Comparison of ENCODE assay signal across 10 cellular contexts in the genomic region with DNA sequence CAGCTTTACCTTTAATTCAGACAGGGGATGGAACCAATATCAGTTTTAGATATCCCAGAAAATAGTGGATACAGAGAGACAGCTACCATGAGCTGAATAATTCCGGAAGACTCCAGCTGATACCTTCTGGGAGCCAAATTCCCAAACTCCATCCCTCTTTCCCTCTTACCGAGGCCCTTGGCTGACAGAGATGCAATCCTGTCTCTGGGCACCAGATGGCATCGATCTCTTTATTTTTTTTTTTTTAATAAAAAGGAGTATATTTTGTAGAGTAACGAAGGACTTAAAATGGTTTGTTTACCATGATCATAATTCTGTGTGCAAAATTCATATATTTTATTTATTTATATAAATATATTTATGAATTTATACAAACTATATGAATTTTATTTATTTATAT. TPM values are rescaled to one million over a fixed set of nuclear protein-coding genes. Genes with fewer than 3 reads are reported as not detected.
DNase-seq lines count a peak whose midpoint lies in the region; ATAC-seq, FAIRE-seq and TF ChIP-seq lines count a peak whose summit lies in the region.
"Had no signal": no experiment of that assay in that cellular context is flagged by ENCODE, and none has a peak within 500 bp of the region (broad histone marks: within the 10 kb centered on the region; RNA-seq: fewer than 3 reads in every experiment).

No MANE protein-coding gene starts in this region.

- RAD21 ChIA-PET in HCT116 (lab: Charles Lee; ENCODE audit: low non-redundant PET in 1 of 2, low total read pairs in 2 of 2, uncharacterized antibody in 2 of 2, unreplicated experiment in 2 of 2) = no interaction called here

- dilution Hi-C loops in keratinocyte (cut with MboI; ENCODE audit: extremely low pct_ligation_motif_present, low sequenced_read_pairs) = no loop called here

- CTCF ChIA-PET in HCT116 (lab: Charles Lee) = interaction anchor here (1.3 kb wide), 1 partner anchor 24 kb away, joined by 4 read pairs; no protein-coding TSS in a partner anchor

- no peak overlapping the region for H3K4me3 ChIP-seq in BE2C (ENCODE audit: low read depth, low read length)
- no peak overlapping the region for H3K4me3 ChIP-seq in HCT116 (replicated peaks in 1 of 2; ENCODE audit: low read depth in 1 of 2, low read length in 2 of 2)
- H3K4me3 ChIP-seq in keratinocyte (ENCODE audit: control insufficient read depth in 2 of 3, extremely low read depth in 1 of 3, insufficient read depth in 2 of 3, low read depth in 1 of 3, low read length in 3 of 3) = no peak overlapping the region

- H4K20me1 ChIP-seq in HCT116 (ENCODE audit: insufficient read depth) (no peaks in the 10 kb centered on the region), keratinocyte (ENCODE audit: control insufficient read depth, extremely low read depth, insufficient read depth, low read length) (no peaks in the 10 kb centered on the region)

- H3K9me1 ChIP-seq in keratinocyte (ENCODE audit: control insufficient read depth, extremely low read depth, insufficient read depth, low read length) = no peaks in the 10 kb centered on the region

- no peaks in the 10 kb centered on the region for H3K79me2 ChIP-seq in HCT116 (ENCODE audit: insufficient read depth, low read length)
- H3K79me2 ChIP-seq in keratinocyte (ENCODE audit: control insufficient read depth, insufficient read depth, low read length) = no peaks in the 10 kb centered on the region

- TF ChIP-seq RAD21 in HCT116 (IDR thresholded peaks at IDR 0.05; ENCODE audit: low read depth) = 0 out of 2 replicates have a peak, but pooled peaks have one; percentile 8

- H3K27ac ChIP-seq in HCT116 (ENCODE audit: low read depth, low read length) = no peak overlapping the region
- no peak overlapping the region for H3K27ac ChIP-seq in keratinocyte (ENCODE audit: control insufficient read depth, insufficient read depth, low read length)

- intact Hi-C loops in HCT116 (cut with micrococcal nuclease) = no loop called here

- no peaks in the 10 kb centered on the region for H3K9me3 ChIP-seq in BE2C
- no peaks in the 10 kb centered on the region for H3K9me3 ChIP-seq in HCT116 (ENCODE audit: control insufficient read depth in 1 of 2, insufficient read depth in 1 of 2, low read depth in 1 of 2, low read length in 2 of 2)
- H3K9me3 ChIP-seq in keratinocyte (ENCODE audit: control insufficient read depth, low read depth, low read length) = no peaks in the 10 kb centered on the region

- ATAC-seq in HCT116 = peak; percentile 52; the same call in 1 of the 2 replicates

- no TSS peak for BruUV-seq in HCT116 (replicated peaks; lab: Mats Ljungman, UMichigan)

- H2AFZ ChIP-seq in HCT116 (ENCODE audit: low read depth, low read length, poor library complexity, severe bottlenecking) (no peak overlapping the region), keratinocyte (ENCODE audit: control insufficient read depth, low read length) (no peak overlapping the region)

- TF ChIP-seq CTCF in BE2C (IDR thresholded peaks at IDR 0.05; ENCODE audit: low read depth, low read length) (peak; percentile 37), HCT116 (IDR thresholded peaks at IDR 0.05 in 2 of 3, conservative IDR thresholded peaks at IDR 0.05 in 1 of 3; ENCODE audit: borderline replicate concordance in 1 of 3, insufficient read depth in 1 of 3, low read depth in 2 of 3, low read length in 2 of 3) (peak; percentile 10 to 36 (median 19); a peak in 3 of 6 replicates), keratinocyte (optimal IDR thresholded peaks at IDR 0.05 in 1 of 3, IDR thresholded peaks at IDR 0.05 in 1 of 3, conservative IDR thresholded peaks at IDR 0.05 in 1 of 3; ENCODE audit: extremely low read depth in 1 of 3, insufficient read depth in 2 of 3, low read length in 3 of 3) (peak; percentile 39 to 50 (median 40))

- no peaks in the 10 kb centered on the region for H3K27me3 ChIP-seq in BE2C
- no peaks in the 10 kb centered on the region for H3K27me3 ChIP-seq in HCT116 (ENCODE audit: insufficient read depth, low read length)
- no peaks in the 10 kb centered on the region for H3K27me3 ChIP-seq in keratinocyte (ENCODE audit: control insufficient read depth, extremely low read depth, insufficient read depth, low read length)

- DNase-seq in BE2C (no peak), HCT116 (ENCODE audit: low read depth, low spot score) (peak; percentile 6), amniotic epithelial cell (ENCODE audit: low read depth) (peak; percentile 28), keratinocyte (ENCODE audit: low read depth, low spot score) (no peak), medulla oblongata (ENCODE audit: extremely low spot score) (no peak), NCI-H2107 treated with DMSO at 0.1 percent for 48 hours (lab: John Stamatoyannopoulos, UW; ENCODE audit: unreplicated experiment) (no peak), NCI-H774 (lab: John Stamatoyannopoulos, UW) (no peak)
- DNase-seq in stimulated activated CD8-positive, alpha-beta memory T cell treated with anti-CD3 and anti-CD28 coated beads, Interleukin-4, amount 100 ng/mL, for 48 hours = no peak
- DNase-seq: NK-92 treated with Interleukin-12 subunit alpha and Interleukin-12 subunit beta, amount 100 ng/mL, for 24 hours; stimulated activated CD4-positive, alpha-beta T cell treated with anti-CD3 and anti-CD28 coated beads, Interleukin-15, amount 100 ng/mL, for 24 hours had no signal

- H3K9ac ChIP-seq in HCT116 (ENCODE audit: low read length) (no peak overlapping the region), keratinocyte (ENCODE audit: control insufficient read depth, extremely low read depth, insufficient read depth, low read length) (no peak overlapping the region)

- no peaks in the 10 kb centered on the region for H3K4me1 ChIP-seq in BE2C
- no peaks in the 10 kb centered on the region for H3K4me1 ChIP-seq in HCT116 (ENCODE audit: control insufficient read depth in 1 of 2, insufficient read depth in 2 of 2, low read length in 2 of 2)
- no peaks in the 10 kb centered on the region for H3K4me1 ChIP-seq in keratinocyte (ENCODE audit: control insufficient read depth, extremely low read depth, insufficient read depth, low read length)

- H3K4me2 ChIP-seq in HCT116 (ENCODE audit: low read length) (no peak overlapping the region), keratinocyte (ENCODE audit: control insufficient read depth, extremely low read depth, insufficient read depth, low read depth, low read length) (no peak overlapping the region)

- H3K9me2 ChIP-seq in HCT116 (ENCODE audit: insufficient read depth) = no peaks in the 10 kb centered on the region

- FAIRE-seq in keratinocyte (lab: Jason Lieb, UNC) = no peak

- POLR2A ChIA-PET in HCT116 (lab: Charles Lee) = no interaction called here

- TF ChIP-seq POLR2A in HCT116 (IDR thresholded peaks at IDR 0.05; ENCODE audit: borderline replicate concordance, extremely low read depth, insufficient read depth, insufficient read length) = no peak

- no peaks in the 10 kb centered on the region for H3K36me3 ChIP-seq in BE2C
- H3K36me3 ChIP-seq in HCT116 (ENCODE audit: control insufficient read depth in 1 of 2, insufficient read depth in 2 of 2, low read length in 2 of 2) = no peaks in the 10 kb centered on the region
- no peaks in the 10 kb centered on the region for H3K36me3 ChIP-seq in keratinocyte (ENCODE audit: control insufficient read depth in 2 of 2, extremely low read depth in 1 of 2, insufficient read depth in 2 of 2, low read length in 2 of 2)

TF ChIP-seq in HCT116, 20 proteins besides CTCF, POLR2A, EP300 and RAD21:
- TF ChIP-seq SRF (IDR thresholded peaks at IDR 0.05; ENCODE audit: low read depth) (no peak), EZH2phosphoT487 (IDR thresholded peaks at IDR 0.05; ENCODE audit: borderline replicate concordance) (no peak), YY1 (IDR thresholded peaks at IDR 0.05; ENCODE audit: extremely low read depth, insufficient replicate concordance, low read depth, low read length) (no peak), ATF3 (IDR thresholded peaks at IDR 0.05) (no peak)

RNA-seq across cellular contexts. Expression of gene RAB40A, which starts 31.0 kb away (rescaled TPM):
- 1.0 TPM for polyA plus RNA-seq in BE2C (2012; ENCODE audit: insufficient read depth, insufficient read length, low read depth)
- not detected for total RNA-seq in HCT116 (2021; ENCODE audit: unreplicated experiment)
- polyA plus RNA-seq in HCT116 (2012) = 0.55 and 1.0 TPM in 2 replicates
- 0.02 to 0.63 TPM (median 0.33 TPM) in 3 replicates for polyA plus RNA-seq in keratinocyte
- polyA plus RNA-seq in keratinocyte (2011; ENCODE audit: low read depth) = not detected
- 0.16 and 0.29 TPM in 2 replicates for polyA plus RNA-seq in keratinocyte (2011; cell fraction: cytosol; rRNA removed)
- 1.7 and 2.2 TPM in 2 replicates for polyA plus RNA-seq in keratinocyte (2011; cell fraction: nucleus; rRNA removed)
- 0.06 and 0.23 TPM in 2 replicates for polyA plus RNA-seq in keratinocyte (2012; ENCODE audit: low replicate concordance)
- 0.77 to 1.7 TPM in 2 of 3 replicates, not detected in the other for polyA minus RNA-seq in keratinocyte
- not detected for polyA minus RNA-seq in keratinocyte (2011; cell fraction: cytosol; rRNA and poly(A)+ RNA removed)
- 1.3 and 1.8 TPM in 2 replicates for polyA minus RNA-seq in keratinocyte (2011; cell fraction: nucleus; rRNA and poly(A)+ RNA removed)

Comparison
In these comparisons a context has a peak if more than half of its experiments do, and no peak if none do; other contexts are left out.
1. DNase-seq: peak in HCT116 (single experiment) and amniotic epithelial cell (single experiment); none in BE2C (single experiment), keratinocyte (single experiment), medulla oblongata (single experiment), NCI-H2107 treated with DMSO at 0.1 percent for 48 hours (single experiment), NCI-H774 (single experiment) and stimulated activated CD8-positive, alpha-beta memory T cell treated with anti-CD3 and anti-CD28 coated beads, Interleukin-4, amount 100 ng/mL, for 48 hours (single experiment).
2. Peak in every context shown above with its lines, with median percentiles within 50 percentile points of each other: CTCF ChIP-seq.